In the genomic region with DNA sequence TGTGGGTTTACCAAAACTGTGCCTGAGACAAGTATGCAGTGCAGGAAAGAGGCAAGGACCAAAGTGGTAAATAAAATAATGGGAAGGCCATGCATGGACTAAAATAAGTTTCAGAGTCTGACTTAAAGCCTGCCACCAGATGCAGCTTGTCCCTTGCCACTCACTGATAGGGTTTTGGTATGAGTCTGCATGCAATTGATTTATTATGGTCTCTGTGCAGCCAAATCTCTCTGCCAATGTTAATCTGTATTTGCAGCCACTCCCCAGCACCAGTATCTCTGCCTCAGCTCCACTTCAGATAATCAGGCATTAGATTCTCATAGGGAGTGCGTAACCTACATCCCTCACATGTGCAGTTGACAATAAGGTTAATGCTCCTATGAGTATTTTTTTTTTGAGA, we compare ENCODE assay signal across 25 cellular contexts. TPM values are rescaled to one million over a fixed set of nuclear protein-coding genes. Genes with fewer than 3 reads are reported as not detected.
"Had no signal": no experiment of that assay in that cellular context is flagged by ENCODE, and none has a peak within 500 bp of the region (broad histone marks: within the 10 kb centered on the region; RNA-seq: fewer than 3 reads in every experiment).

No MANE protein-coding gene starts in this region.

- H3K36me3 ChIP-seq: esophagus squamous epithelium, heart right ventricle, neural progenitor cell, sigmoid colon, tibial artery had no signal

- H3K4me3 ChIP-seq: coronary artery, esophagus squamous epithelium, heart right ventricle, lung, neural progenitor cell, psoas muscle, sigmoid colon, testis, tibial artery had no signal

- H3K27me3 ChIP-seq: neural progenitor cell, sigmoid colon, testis, tibial artery had no signal

- H3K27ac ChIP-seq: coronary artery, esophagus squamous epithelium, heart right ventricle, neural progenitor cell, psoas muscle, sigmoid colon, testis, tibial artery had no signal

- H2AFZ ChIP-seq: neural progenitor cell had no signal

- H3K9ac ChIP-seq: neural progenitor cell had no signal

- ATAC-seq: heart right ventricle; left ventricle myocardium superior; natural killer cell treated with Interleukin-12 subunit alpha and Interleukin-12 subunit beta and Interleukin-15 and Interleukin-18, amount 100 ng/mL, for 72 hours; psoas muscle; right cardiac atrium; stimulated activated effector memory CD8-positive, alpha-beta T cell treated with anti-CD3 and anti-CD28 coated beads, Interleukin-12 subunit alpha, Interleukin-12 subunit beta, amount 100 ng/mL, for 72 hours had no signal

- H3K4me1 ChIP-seq: psoas muscle had no signal

- H3K4me2 ChIP-seq: neural progenitor cell had no signal

- H3K9me3 ChIP-seq: esophagus squamous epithelium, heart right ventricle, psoas muscle, sigmoid colon, testis, tibial artery had no signal

- DNase-seq: dermis blood vessel endothelial cell; effector memory CD4-positive, alpha-beta T cell; esophagus squamous epithelium; foreskin melanocyte; glutamatergic neuron; heart right ventricle; hypothalamus; immature natural killer cell; left ventricle myocardium superior; naive B cell; posterior cingulate gyrus; psoas muscle; right cardiac atrium; sigmoid colon; stimulated activated CD4-positive, alpha-beta T cell treated with anti-CD3 and anti-CD28 coated beads, Interleukin-2, amount 100 ng/mL, for 24 hours; stimulated activated CD4-positive, alpha-beta T cell treated with anti-CD3 and anti-CD28 coated beads, Interleukin-4, amount 100 ng/mL, for 24 hours; stimulated activated naive CD4-positive, alpha-beta T cell treated with Interleukin-2 at 50 U/mL for 16 hours; substantia nigra; testis; tibial artery had no signal

RNA-seq across cellular contexts. Expression of a gene that starts 5.5 kb away (rescaled TPM):
- polyA plus RNA-seq: immature natural killer cell had no signal
